In genomic region chr7:143361552-143362125, GRCh38 we compare ENCODE assay signal across 8 cellular contexts. TPM values are rescaled to one million over a fixed set of nuclear protein-coding genes. Genes with fewer than 3 reads are reported as not detected.
DNase-seq lines count a peak whose midpoint lies in the region; ATAC-seq and TF ChIP-seq lines count a peak whose summit lies in the region.

No MANE protein-coding gene starts in this region.

- peaks cover 38% of the 10 kb centered on the region for H3K27me3 ChIP-seq in kidney epithelial cell (ENCODE audit: control insufficient read depth, insufficient read depth, low read length)
- H3K27me3 ChIP-seq in thoracic aorta (replicated peaks; ENCODE audit: insufficient read depth): peaks cover 4% of the 10 kb centered on the region

- H3K27me3 Mint-ChIP-seq in activated CD8-positive, alpha-beta memory T cell treated with anti-CD3 and anti-CD28 coated beads, Interleukin-2, amount 10 ng/mL, durations not matched to agents 7 days and 5 days: peaks cover 52% of the 10 kb centered on the region
- H3K27me3 Mint-ChIP-seq in activated T-helper 2 cell treated with anti-CD3 and anti-CD28 coated beads, Interferon-gamma antibody, Interleukin-2, Interleukin-4, amounts not matched to agents 10 μg/mL and 5 μg/mL and 100 μg/mL, durations not matched to agents 14 hours and 24 hours and 36 hours (ENCODE audit: low read depth): peaks cover 68% of the 10 kb centered on the region

- no peak overlapping the region for H3K27ac ChIP-seq in thoracic aorta

- peak; percentile 18 for ATAC-seq in activated CD8-positive, alpha-beta memory T cell treated with anti-CD3 and anti-CD28 coated beads, Interleukin-2, amount 10 ng/mL, durations not matched to agents 7 days and 5 days
- ATAC-seq in thoracic aorta (ENCODE audit: insufficient number of reproducible peaks, low FRiP score, low read depth) (no peak), HG02938 (IDR thresholded peaks at IDR 0.05; ENCODE audit: unreplicated experiment) (no peak), GM21528 (IDR thresholded peaks at IDR 0.05; ENCODE audit: low FRiP score, unreplicated experiment) (no peak)

- CTCF ChIA-PET in activated CD8-positive, alpha-beta memory T cell treated with anti-CD3 and anti-CD28 coated beads, Interleukin-2, amount 10 ng/mL, durations not matched to agents 7 days and 5 days (lab: Charles Lee): interaction anchor here (2.9 kb wide), 1 partner anchor 16 kb away, joined by 14 read pairs; no protein-coding TSS in a partner anchor

- H3K4me3 ChIP-seq in kidney epithelial cell (ENCODE audit: low read depth, low read length) (peak overlapping the region; percentile 43), thoracic aorta (peak overlapping the region; percentile 75)

- H3K36me3 Mint-ChIP-seq in activated CD8-positive, alpha-beta memory T cell treated with anti-CD3 and anti-CD28 coated beads, Interleukin-2, amount 10 ng/mL, durations not matched to agents 7 days and 5 days: no peaks in the 10 kb centered on the region
- H3K36me3 Mint-ChIP-seq in activated T-helper 2 cell treated with anti-CD3 and anti-CD28 coated beads, Interferon-gamma antibody, Interleukin-2, Interleukin-4, amounts not matched to agents 10 μg/mL and 5 μg/mL and 100 μg/mL, durations not matched to agents 14 hours and 24 hours and 36 hours (ENCODE audit: low read depth): no peaks in the 10 kb centered on the region

- H3K9me3 ChIP-seq in thoracic aorta: no peaks in the 10 kb centered on the region

- intact Hi-C loops in activated T-helper 2 cell treated with anti-CD3 and anti-CD28 coated beads, Interferon-gamma antibody, Interleukin-2, Interleukin-4, amounts not matched to agents 10 μg/mL and 5 μg/mL and 100 μg/mL, durations not matched to agents 14 hours and 24 hours and 36 hours (cut with micrococcal nuclease): loop anchor here (2.0 to 5.0 kb wide), 2 partner anchors 19 to 74 kb away; partner anchors contain the start of genes CASP2 and ZYX

- H3K4me1 ChIP-seq in thoracic aorta (ENCODE audit: control insufficient read depth in 1 of 2, low read depth in 2 of 2): peaks cover 6 to 11% of the 10 kb centered on the region in 2 donors

- peaks cover 5% of the 10 kb centered on the region for H3K4me1 Mint-ChIP-seq in activated CD8-positive, alpha-beta memory T cell treated with anti-CD3 and anti-CD28 coated beads, Interleukin-2, amount 10 ng/mL, durations not matched to agents 7 days and 5 days
- peaks cover 9% of the 10 kb centered on the region for H3K4me1 Mint-ChIP-seq in activated T-helper 2 cell treated with anti-CD3 and anti-CD28 coated beads, Interferon-gamma antibody, Interleukin-2, Interleukin-4, amounts not matched to agents 10 μg/mL and 5 μg/mL and 100 μg/mL, durations not matched to agents 14 hours and 24 hours and 36 hours (ENCODE audit: low read depth)

- peak overlapping the region; percentile 80 for H3K4me3 Mint-ChIP-seq in activated CD8-positive, alpha-beta memory T cell treated with anti-CD3 and anti-CD28 coated beads, Interleukin-2, amount 10 ng/mL, durations not matched to agents 7 days and 5 days
- H3K4me3 Mint-ChIP-seq in activated T-helper 2 cell treated with anti-CD3 and anti-CD28 coated beads, Interferon-gamma antibody, Interleukin-2, Interleukin-4, amounts not matched to agents 10 μg/mL and 5 μg/mL and 100 μg/mL, durations not matched to agents 14 hours and 24 hours and 36 hours (ENCODE audit: low read depth): peak overlapping the region; percentile 81

- TF ChIP-seq CTCF in kidney epithelial cell (IDR thresholded peaks at IDR 0.05; ENCODE audit: insufficient read depth, low read length, poor library complexity, severe bottlenecking) (no peak), thoracic aorta (IDR thresholded peaks at IDR 0.05) (no peak)

- no peaks in the 10 kb centered on the region for H3K36me3 ChIP-seq in kidney epithelial cell (ENCODE audit: control insufficient read depth, insufficient read depth, low read length)
- H3K36me3 ChIP-seq in thoracic aorta: no peaks in the 10 kb centered on the region

- no peak overlapping the region for H3K27ac Mint-ChIP-seq in activated CD8-positive, alpha-beta memory T cell treated with anti-CD3 and anti-CD28 coated beads, Interleukin-2, amount 10 ng/mL, durations not matched to agents 7 days and 5 days
- no peak overlapping the region for H3K27ac Mint-ChIP-seq in activated T-helper 2 cell treated with anti-CD3 and anti-CD28 coated beads, Interferon-gamma antibody, Interleukin-2, Interleukin-4, amounts not matched to agents 10 μg/mL and 5 μg/mL and 100 μg/mL, durations not matched to agents 14 hours and 24 hours and 36 hours

- no peaks in the 10 kb centered on the region for H3K9me3 Mint-ChIP-seq in activated CD8-positive, alpha-beta memory T cell treated with anti-CD3 and anti-CD28 coated beads, Interleukin-2, amount 10 ng/mL, durations not matched to agents 7 days and 5 days (ENCODE audit: low read depth)
- H3K9me3 Mint-ChIP-seq in activated T-helper 2 cell treated with anti-CD3 and anti-CD28 coated beads, Interferon-gamma antibody, Interleukin-2, Interleukin-4, amounts not matched to agents 10 μg/mL and 5 μg/mL and 100 μg/mL, durations not matched to agents 14 hours and 24 hours and 36 hours: no peaks in the 10 kb centered on the region

- no peak for DNase-seq in activated CD8-positive, alpha-beta memory T cell treated with anti-CD3 and anti-CD28 coated beads, Interleukin-2, amount 10 ng/mL, durations not matched to agents 7 days and 5 days
- no peak for DNase-seq in activated CD8-positive, alpha-beta memory T cell treated with anti-CD3 and anti-CD28 coated beads, Interleukin-2, amount 50 U/mL, for 4 hours
- DNase-seq in activated T-helper 2 cell treated with anti-CD3 and anti-CD28 coated beads, Interferon-gamma antibody, Interleukin-2, Interleukin-4, amounts not matched to agents 10 μg/mL and 5 μg/mL and 100 μg/mL, durations not matched to agents 14 hours and 24 hours and 36 hours (ENCODE audit: low spot score): no peak
- DNase-seq in kidney epithelial cell (ENCODE audit: low read depth): no peak
- no peak for DNase-seq in thoracic aorta (ENCODE audit: low spot score)
- no peak for DNase-seq in activated CD4-positive, alpha-beta T cell treated with anti-CD3 and anti-CD28 coated beads, Interleukin-2, amount 50 U/mL, for 4 hours

RNA-seq across cellular contexts. Expression of gene FAM131B, which starts 0.9 kb away (rescaled TPM):
- 1 to 10 TPM; 2.3 to 2.6 TPM for total RNA-seq in activated CD8-positive, alpha-beta memory T cell treated with anti-CD3 and anti-CD28 coated beads, Interleukin-2, amount 10 ng/mL, durations not matched to agents 7 days and 5 days
- 1.3 and 2.0 TPM in 2 replicates for total RNA-seq in activated T-helper 2 cell treated with anti-CD3 and anti-CD28 coated beads, Interferon-gamma antibody, Interleukin-2, Interleukin-4, amounts not matched to agents 10 μg/mL and 5 μg/mL and 100 μg/mL, durations not matched to agents 14 hours and 24 hours and 36 hours
- total RNA-seq in kidney epithelial cell: 1.0 and 1.3 TPM in 2 replicates
- total RNA-seq in thoracic aorta: 1 to 10 TPM; 2.3 to 3.3 TPM

RNA-seq across cellular contexts. Expression of gene ZYX, which starts 19.5 kb away (rescaled TPM):
- total RNA-seq in activated CD8-positive, alpha-beta memory T cell treated with anti-CD3 and anti-CD28 coated beads, Interleukin-2, amount 10 ng/mL, durations not matched to agents 7 days and 5 days: 100 to 1,000 TPM; 173 to 212 TPM
- 114 and 115 TPM in 2 replicates for total RNA-seq in activated T-helper 2 cell treated with anti-CD3 and anti-CD28 coated beads, Interferon-gamma antibody, Interleukin-2, Interleukin-4, amounts not matched to agents 10 μg/mL and 5 μg/mL and 100 μg/mL, durations not matched to agents 14 hours and 24 hours and 36 hours
- total RNA-seq in kidney epithelial cell (162 and 218 TPM in 2 replicates), thoracic aorta (100 to 1,000 TPM; 234 to 287 TPM)

RNA-seq across cellular contexts. Expression of gene CLCN1, which starts 45.7 kb away (rescaled TPM):
- under 1 TPM; 0.09 TPM for total RNA-seq in activated CD8-positive, alpha-beta memory T cell treated with anti-CD3 and anti-CD28 coated beads, Interleukin-2, amount 10 ng/mL, durations not matched to agents 7 days and 5 days
- not detected in 2 replicates for total RNA-seq in activated T-helper 2 cell treated with anti-CD3 and anti-CD28 coated beads, Interferon-gamma antibody, Interleukin-2, Interleukin-4, amounts not matched to agents 10 μg/mL and 5 μg/mL and 100 μg/mL, durations not matched to agents 14 hours and 24 hours and 36 hours
- total RNA-seq in kidney epithelial cell: not detected in 2 replicates
- under 1 TPM in 1 of 2 donors, not detected in 1; 0.68 TPM for total RNA-seq in thoracic aorta

RNA-seq across cellular contexts. Expression of gene EPHA1, which starts 47.0 kb away (rescaled TPM):
- total RNA-seq in activated CD8-positive, alpha-beta memory T cell treated with anti-CD3 and anti-CD28 coated beads, Interleukin-2, amount 10 ng/mL, durations not matched to agents 7 days and 5 days: 1 to 10 TPM in 1 of 2 experiments, under 1 TPM in 1; 0.47 to 1.6 TPM
- 0.07 and 0.34 TPM in 2 replicates for total RNA-seq in activated T-helper 2 cell treated with anti-CD3 and anti-CD28 coated beads, Interferon-gamma antibody, Interleukin-2, Interleukin-4, amounts not matched to agents 10 μg/mL and 5 μg/mL and 100 μg/mL, durations not matched to agents 14 hours and 24 hours and 36 hours
- total RNA-seq in kidney epithelial cell (7.9 and 27.5 TPM in 2 replicates), thoracic aorta (under 1 TPM; 0.41 to 0.49 TPM)
